ENCODE assay signal across 18 cellular contexts in genomic region chr7:100349757-100350156, GRCh38. TPM values are rescaled to one million over a fixed set of nuclear protein-coding genes. Genes with fewer than 3 reads are reported as not detected.
"Had no signal": no experiment of that assay in that cellular context is flagged by ENCODE, and none has a peak within 500 bp of the region (broad histone marks: within the 10 kb centered on the region; RNA-seq: fewer than 3 reads in every experiment).

No MANE protein-coding gene starts in this region.

- ATAC-seq: activated CD4-positive, CD25-positive, alpha-beta regulatory T cell treated with anti-CD3 and anti-CD28 coated beads, Interleukin-2, amount 50 U/mL, for 24 hours; gastroesophageal sphincter; pancreas had no signal

- H3K4me1 ChIP-seq: colonic mucosa, neural progenitor cell had no signal

- H3K4me3 ChIP-seq: cardiac muscle cell, colonic mucosa, gastroesophageal sphincter, neural progenitor cell, pancreas, transverse colon had no signal

- DNase-seq: activated CD4-positive, alpha-beta T cell treated with anti-CD3 and anti-CD28 coated beads, Interleukin-2, amount 50 U/mL, for 48 hours; colonic mucosa; effector CD4-positive, alpha-beta T cell; pancreas; SHP77 treated with DMSO at 0.1 percent for 48 hours; stimulated activated CD4-positive, alpha-beta T cell treated with anti-CD3 and anti-CD28 coated beads, Interleukin-15, amount 100 ng/mL, for 24 hours; stimulated activated CD4-positive, alpha-beta T cell treated with anti-CD3 and anti-CD28 coated beads, Interleukin-4, amount 100 ng/mL, for 4 hours; transverse colon had no signal

- H3K9me3 Mint-ChIP-seq: neural progenitor cell had no signal

- H3K27me3 ChIP-seq: cardiac muscle cell, colonic mucosa, gastroesophageal sphincter, neural progenitor cell, pancreas, transverse colon had no signal

- H3K27ac Mint-ChIP-seq: neural progenitor cell had no signal

- H3K9me3 ChIP-seq: colonic mucosa, gastroesophageal sphincter, pancreas, transverse colon had no signal

- H3K27ac ChIP-seq: cardiac muscle cell, colonic mucosa, epithelial cell of prostate, gastroesophageal sphincter, neural progenitor cell, pancreas, transverse colon had no signal

- H3K4me3 Mint-ChIP-seq: neural progenitor cell had no signal

RNA-seq across cellular contexts. Expression of gene PILRA, which starts 23.5 kb away (rescaled TPM):
- total RNA-seq: kidney epithelial cell had no signal

RNA-seq across cellular contexts. Expression of gene SPDYE3, which starts 42.3 kb away (rescaled TPM):
- total RNA-seq: cardiac muscle cell; colonic mucosa; gastroesophageal sphincter; kidney epithelial cell; liver; mesenteric fat pad; pancreas; skeletal muscle tissue; T-helper 2 cell treated with Interferon-gamma antibody and Interleukin-4, amounts not matched to agents 100 ng/mL and 5 ng/mL, for 36 hours; transverse colon had no signal
